ENCODE assay signal across 18 cellular contexts in genomic region chr4:138659640-138660325, GRCh38.
DNase-seq lines count a peak whose midpoint lies in the region; ATAC-seq and TF ChIP-seq lines count a peak whose summit lies in the region.
"Had no signal": no experiment of that assay in that cellular context is flagged by ENCODE, and none has a peak within 500 bp of the region (broad histone marks: within the 10 kb centered on the region; RNA-seq: fewer than 3 reads in every experiment).

No MANE protein-coding gene starts in this region.

- H3K27ac Mint-ChIP-seq in progenitor cell of endocrine pancreas = peak overlapping the region; percentile 31
- H3K27ac Mint-ChIP-seq in naive thymus-derived CD8-positive, alpha-beta T cell = no peak overlapping the region
- H3K27ac Mint-ChIP-seq: activated CD4-positive, alpha-beta T cell treated with anti-CD3 and anti-CD28 coated beads for 36 hours; B cell had no signal

- no peaks in the 10 kb centered on the region for H3K4me1 ChIP-seq in NT2/D1 (ENCODE audit: insufficient read depth, insufficient read length)
- H3K4me1 ChIP-seq: gastrocnemius medialis, upper lobe of left lung had no signal

- no peak overlapping the region for H3K4me3 Mint-ChIP-seq in progenitor cell of endocrine pancreas (ENCODE audit: low read depth)
- no peak overlapping the region for H3K4me3 Mint-ChIP-seq in naive thymus-derived CD8-positive, alpha-beta T cell
- H3K4me3 Mint-ChIP-seq: activated CD4-positive, alpha-beta T cell treated with anti-CD3 and anti-CD28 coated beads for 36 hours; B cell; nephron had no signal

- H3K4me1 Mint-ChIP-seq in progenitor cell of endocrine pancreas (ENCODE audit: low read depth) = peaks cover 37% of the 10 kb centered on the region
- no peaks in the 10 kb centered on the region for H3K4me1 Mint-ChIP-seq in naive thymus-derived CD8-positive, alpha-beta T cell
- H3K4me1 Mint-ChIP-seq: activated CD4-positive, alpha-beta T cell treated with anti-CD3 and anti-CD28 coated beads for 36 hours; B cell had no signal

- TF ChIP-seq CTCF in progenitor cell of endocrine pancreas (IDR thresholded peaks at IDR 0.05; ENCODE audit: unreplicated experiment) = no peak

- peaks cover 5% of the 10 kb centered on the region for H3K27me3 Mint-ChIP-seq in progenitor cell of endocrine pancreas
- H3K27me3 Mint-ChIP-seq in naive thymus-derived CD8-positive, alpha-beta T cell = peaks cover 2 to 21% (median 3%) of the 10 kb centered on the region in 5 donors

- ATAC-seq in GM21381 (IDR thresholded peaks at IDR 0.05; ENCODE audit: unreplicated experiment) = no peak
- ATAC-seq in naive thymus-derived CD8-positive, alpha-beta T cell = no peak
- ATAC-seq: activated CD4-positive, alpha-beta T cell treated with anti-CD3 and anti-CD28 coated beads for 36 hours; gastrocnemius medialis had no signal

- H3K9me3 Mint-ChIP-seq in progenitor cell of endocrine pancreas (ENCODE audit: low read depth) = no peaks in the 10 kb centered on the region
- H3K9me3 Mint-ChIP-seq in naive thymus-derived CD8-positive, alpha-beta T cell = peaks cover 0 to 10% (median 0%) of the 10 kb centered on the region in 9 donors
- H3K9me3 Mint-ChIP-seq: nephron had no signal

- POLR2A ChIA-PET in naive thymus-derived CD8-positive, alpha-beta T cell (lab: Charles Lee) = no interaction called here

- no peak overlapping the region for H3K4me3 ChIP-seq in NT2/D1 (ENCODE audit: insufficient read length, low read depth)
- H3K4me3 ChIP-seq: gastrocnemius medialis, PC-9, upper lobe of left lung had no signal

- peak overlapping the region; percentile 53 for H3K9ac ChIP-seq in NT2/D1 (ENCODE audit: insufficient read length, low read depth)

- peak; percentile 54 for DNase-seq in HK-2 (ENCODE audit: unreplicated experiment)
- DNase-seq in NT2/D1 (ENCODE audit: low read depth, low spot score) = peak; percentile 66
- DNase-seq in glomerular visceral epithelial cell (ENCODE audit: extremely low spot score) = peak; percentile 68
- no peak for DNase-seq in progenitor cell of endocrine pancreas (ENCODE audit: low spot score, unreplicated experiment)
- DNase-seq in NK-92 treated with Interleukin-12 subunit alpha and Interleukin-12 subunit beta, amount 100 ng/mL, for 24 hours (lab: John Stamatoyannopoulos, UW) = no peak
- no peak for DNase-seq in globus pallidus (ENCODE audit: low spot score)
- DNase-seq in naive thymus-derived CD8-positive, alpha-beta T cell = no peak
- DNase-seq: activated CD4-positive, alpha-beta T cell treated with anti-CD3 and anti-CD28 coated beads for 36 hours; activated gamma-delta T cell treated with Interleukin-2 at 50 U/mL for 16 hours; gastrocnemius medialis; NCI-H187 treated with DMSO at 0.1 percent for 48 hours; NCI-H524; PC-9; stimulated activated naive CD4-positive, alpha-beta T cell treated with Interleukin-2 at 50 U/mL for 16 hours; upper lobe of left lung had no signal

- H3K9me3 ChIP-seq in NT2/D1 (ENCODE audit: insufficient read depth, low read length) = 0 out of 2 replicates have a peak, but pooled peaks cover 15% of the 10 kb centered on the region
- H3K9me3 ChIP-seq: gastrocnemius medialis, upper lobe of left lung had no signal

- H3K36me3 ChIP-seq in NT2/D1 (ENCODE audit: insufficient read depth, insufficient read length, low read length) = no peaks in the 10 kb centered on the region
- H3K36me3 ChIP-seq: gastrocnemius medialis, upper lobe of left lung had no signal

- no peaks in the 10 kb centered on the region for H3K27me3 ChIP-seq in NT2/D1 (ENCODE audit: insufficient read depth, insufficient read length)
- H3K27me3 ChIP-seq: gastrocnemius medialis, upper lobe of left lung had no signal

- no peaks in the 10 kb centered on the region for H3K36me3 Mint-ChIP-seq in progenitor cell of endocrine pancreas (ENCODE audit: insufficient read depth)
- H3K36me3 Mint-ChIP-seq in naive thymus-derived CD8-positive, alpha-beta T cell = no peaks in the 10 kb centered on the region

Comparison
In these comparisons a context has a peak if more than half of its experiments do, and no peak if none do; other contexts are left out.
1. DNase-seq: peak in HK-2 (single experiment), NT2/D1 (single experiment) and glomerular visceral epithelial cell (single experiment); none in progenitor cell of endocrine pancreas (single experiment), NK-92 treated with Interleukin-12 subunit alpha and Interleukin-12 subunit beta, amount 100 ng/mL, for 24 hours (single experiment), globus pallidus (single experiment) and naive thymus-derived CD8-positive, alpha-beta T cell (0 of 10).